Comparison of ENCODE assay signal across 1 cellular context in genomic region chr7:87548123-87548919, GRCh38.
TF ChIP-seq lines count a peak whose summit lies in the region.

No MANE protein-coding gene starts in this region.

TF ChIP-seq in HepG2, 621 proteins besides CTCF, POLR2A, EP300 and RAD21 (continued from another document and continues in another):
- TF ChIP-seq ZNF615 (CRISPR knock-in tag; IDR thresholded peaks at IDR 0.05; ENCODE audit: borderline replicate concordance) (no peak), THRA (CRISPR knock-in tag; IDR thresholded peaks at IDR 0.05; ENCODE audit: borderline replicate concordance) (peak; percentile 62; the same call in 1 of the 2 replicates), ATM (IDR thresholded peaks at IDR 0.05; ENCODE audit: borderline replicate concordance) (no peak), PHF21A (CRISPR knock-in tag; IDR thresholded peaks at IDR 0.05) (no peak), ZNF598 (CRISPR knock-in tag; IDR thresholded peaks at IDR 0.05; ENCODE audit: borderline replicate concordance) (no peak), FOXK1 (CRISPR knock-in tag; IDR thresholded peaks at IDR 0.05; ENCODE audit: borderline replicate concordance, low read depth) (peak; percentile 66; the same call in 1 of the 2 replicates), TBL1XR1 (IDR thresholded peaks at IDR 0.05; ENCODE audit: borderline replicate concordance, low read length, partially characterized antibody) (no peak), ZNF326 (CRISPR knock-in tag; IDR thresholded peaks at IDR 0.05; ENCODE audit: borderline replicate concordance) (no peak), ZNF766 (CRISPR knock-in tag; IDR thresholded peaks at IDR 0.05; ENCODE audit: borderline replicate concordance) (0 out of 2 replicates have a peak, but pooled peaks have one; percentile 48), FOXP1 (IDR thresholded peaks at IDR 0.05) (no peak), FOXP1 (CRISPR knock-in tag; IDR thresholded peaks at IDR 0.05) (peak; percentile 79), JUNB (CRISPR knock-in tag; IDR thresholded peaks at IDR 0.05; ENCODE audit: borderline replicate concordance) (peak; percentile 90; the same call in 1 of the 2 replicates), ZNF44 (CRISPR knock-in tag; IDR thresholded peaks at IDR 0.05) (no peak), SAP130 (CRISPR knock-in tag; IDR thresholded peaks at IDR 0.05; ENCODE audit: low read depth) (peak; percentile 88), MYC (CRISPR knock-in tag; IDR thresholded peaks at IDR 0.05; ENCODE audit: borderline replicate concordance) (no peak), HINFP (CRISPR knock-in tag; IDR thresholded peaks at IDR 0.05; ENCODE audit: low read depth) (no peak), MED8 (CRISPR knock-in tag; IDR thresholded peaks at IDR 0.05; ENCODE audit: insufficient replicate concordance) (no peak), KLF13 (CRISPR knock-in tag; IDR thresholded peaks at IDR 0.05) (no peak), ZNF687 (CRISPR knock-in tag; IDR thresholded peaks at IDR 0.05) (no peak), KAT8 (CRISPR knock-in tag; IDR thresholded peaks at IDR 0.05) (peak; percentile 59), ZNF556 (CRISPR knock-in tag; IDR thresholded peaks at IDR 0.05; ENCODE audit: borderline replicate concordance) (no peak), CSRNP1 (CRISPR knock-in tag; IDR thresholded peaks at IDR 0.05) (no peak), MIER2 (CRISPR knock-in tag; IDR thresholded peaks at IDR 0.05) (0 out of 2 replicates have a peak, but pooled peaks have one; percentile 48), SAFB2 (CRISPR knock-in tag; IDR thresholded peaks at IDR 0.05; ENCODE audit: borderline replicate concordance, low read depth) (no peak), YEATS4 (CRISPR knock-in tag; IDR thresholded peaks at IDR 0.05; ENCODE audit: borderline replicate concordance) (peak; percentile 30; the same call in 1 of the 2 replicates), MLXIP (CRISPR knock-in tag; IDR thresholded peaks at IDR 0.05; ENCODE audit: borderline replicate concordance) (peak; percentile 86), TFAP4 (IDR thresholded peaks at IDR 0.05; ENCODE audit: borderline replicate concordance, low read depth) (peak; percentile 45; the same call in 1 of the 2 replicates), MYNN (CRISPR knock-in tag; IDR thresholded peaks at IDR 0.05; ENCODE audit: low read depth) (no peak), TMF1 (CRISPR knock-in tag; IDR thresholded peaks at IDR 0.05; ENCODE audit: low read depth) (no peak), JDP2 (CRISPR knock-in tag; IDR thresholded peaks at IDR 0.05; ENCODE audit: borderline replicate concordance) (no peak), GPBP1L1 (CRISPR knock-in tag; IDR thresholded peaks at IDR 0.05) (no peak), ZNF354B (CRISPR knock-in tag; IDR thresholded peaks at IDR 0.05) (no peak), CREB1 (IDR thresholded peaks at IDR 0.05) (no peak), CREB1 (CRISPR knock-in tag; IDR thresholded peaks at IDR 0.05) (peak; percentile 46; the same call in 1 of the 2 replicates), TGIF2 (CRISPR knock-in tag; IDR thresholded peaks at IDR 0.05) (peak; percentile 38; the same call in 1 of the 2 replicates), ARHGAP35 (CRISPR knock-in tag; IDR thresholded peaks at IDR 0.05; ENCODE audit: borderline replicate concordance) (no peak), RARG (CRISPR knock-in tag; IDR thresholded peaks at IDR 0.05; ENCODE audit: low read depth) (no peak), RNF219 (CRISPR knock-in tag; IDR thresholded peaks at IDR 0.05) (no peak), ZNF512 (CRISPR knock-in tag; IDR thresholded peaks at IDR 0.05) (peak; percentile 92), SP4 (CRISPR knock-in tag; IDR thresholded peaks at IDR 0.05) (no peak), ISL2 (CRISPR knock-in tag; IDR thresholded peaks at IDR 0.05) (peak; percentile 78), SCMH1 (CRISPR knock-in tag; IDR thresholded peaks at IDR 0.05; ENCODE audit: borderline replicate concordance) (no peak)
